ENCODE assay signal across 21 cellular contexts in genomic region chr9:112555091-112555643, GRCh38.
DNase-seq lines count a peak whose midpoint lies in the region; ATAC-seq and TF ChIP-seq lines count a peak whose summit lies in the region.
"Had no signal": no experiment of that assay in that cellular context is flagged by ENCODE, and none has a peak within 500 bp of the region (broad histone marks: within the 10 kb centered on the region; RNA-seq: fewer than 3 reads in every experiment).

No MANE protein-coding gene starts in this region.

- H3K4me2 ChIP-seq in GM23248 (ENCODE audit: unreplicated experiment) (peak overlapping the region; percentile 18), PC-9 (no peak overlapping the region), smooth muscle cell (no peak overlapping the region)
- H3K4me2 ChIP-seq: A549; BLaER1 treated with 17β-estradiol and CSF1 and Interleukin-3, amounts not matched to agents 10 nM and 100 nM; KMS-11 had no signal

- H3K4me3 ChIP-seq in GM23248, result no peak overlapping the region
- H3K4me3 ChIP-seq in PC-9, result no peak overlapping the region
- no peak overlapping the region for H3K4me3 ChIP-seq in smooth muscle cell
- no peak overlapping the region for H3K4me3 ChIP-seq in tibial artery
- H3K4me3 ChIP-seq: A549; BLaER1 treated with 17β-estradiol and CSF1 and Interleukin-3, amounts not matched to agents 10 nM and 100 nM; MG63; SJCRH30 had no signal

- CTCF ChIA-PET in PC-9 (lab: Charles Lee), result no interaction called here

- ATAC-seq in esophagus mucosa (peak; percentile 35), HG03045 (IDR thresholded peaks at IDR 0.05; ENCODE audit: unreplicated experiment) (no peak)
- ATAC-seq: A549 had no signal

- H3K36me3 ChIP-seq in GM23248 (ENCODE audit: low read depth), result no peaks in the 10 kb centered on the region
- no peaks in the 10 kb centered on the region for H3K36me3 ChIP-seq in PC-9 (ENCODE audit: low read depth)
- H3K36me3 ChIP-seq in smooth muscle cell (ENCODE audit: low read depth), result no peaks in the 10 kb centered on the region
- no peaks in the 10 kb centered on the region for H3K36me3 ChIP-seq in tibial artery
- H3K36me3 ChIP-seq: MG63, SJCRH30 had no signal

- BruUV-seq in PC-9 (replicated peaks; lab: Mats Ljungman, UMichigan), result no TSS peak

- intact Hi-C loops in PC-9 (cut with micrococcal nuclease; ENCODE audit: unreplicated experiment) (loop anchor here (5.0 kb wide), 1 partner anchor 197 kb away; the partner anchor contains the start of gene SNX30), tibial artery (cut with DNase I; ENCODE audit: low total_unique reads) (no loop called here)

- H3K9me3 ChIP-seq in GM23248 (ENCODE audit: low read depth) (no peaks in the 10 kb centered on the region), PC-9 (ENCODE audit: insufficient read depth, low read depth) (no peaks in the 10 kb centered on the region), smooth muscle cell (replicated peaks; ENCODE audit: low read depth) (no peaks in the 10 kb centered on the region), tibial artery (no peaks in the 10 kb centered on the region)
- H3K9me3 ChIP-seq: A549; BLaER1 treated with 17β-estradiol and CSF1 and Interleukin-3, amounts not matched to agents 10 nM and 100 nM; MG63; SJCRH30 had no signal

- TF ChIP-seq CTCF in PC-9 (conservative IDR thresholded peaks at IDR 0.05) (no peak), smooth muscle cell (IDR thresholded peaks at IDR 0.05; ENCODE audit: borderline replicate concordance, insufficient read depth, poor library complexity, severe bottlenecking) (no peak), tibial artery (IDR thresholded peaks at IDR 0.05) (no peak)

- H3K4me1 ChIP-seq in GM23248 (ENCODE audit: insufficient read depth) (peaks cover 88% of the 10 kb centered on the region), PC-9 (replicated peaks; ENCODE audit: insufficient read depth) (peaks cover 27% of the 10 kb centered on the region), smooth muscle cell (ENCODE audit: low read depth) (peaks cover 29% of the 10 kb centered on the region), tibial artery (peaks cover 0 to 44% (median 12%) of the 10 kb centered on the region in 4 donors)
- H3K4me1 ChIP-seq: SJCRH30 had no signal

- peaks cover 41% of the 10 kb centered on the region for H3K79me2 ChIP-seq in GM23248 (ENCODE audit: insufficient read depth)
- H3K79me2 ChIP-seq in PC-9 (ENCODE audit: low read depth), result 0 out of 2 replicates have a peak, but pooled peaks cover 8% of the 10 kb centered on the region
- no peaks in the 10 kb centered on the region for H3K79me2 ChIP-seq in smooth muscle cell (ENCODE audit: low read depth)

- H3K9me2 ChIP-seq in GM23248 (ENCODE audit: insufficient read depth) (no peaks in the 10 kb centered on the region), PC-9 (ENCODE audit: insufficient read depth) (no peaks in the 10 kb centered on the region)

- POLR2A ChIA-PET in PC-9 (lab: Charles Lee; ENCODE audit: unreplicated experiment), result interaction anchor here (0.6 kb wide), 1 partner anchor 1149 kb away, joined by 4 read pairs; no protein-coding TSS in a partner anchor

- 96 to 98% methylated on average over 3 of the region's 3 CpGs for WGBS in GM23248 (ENCODE audit: low coverage in 1 of 2, low lambda C conversion rate in 2 of 2, missing lambda C conversion rate in 2 of 2), 2 experiments
- 95% methylated on average over 3 of the region's 3 CpGs for WGBS in smooth muscle cell (ENCODE audit: low lambda C conversion rate)

- in situ Hi-C loops in GM23248 (cut with MboI), result no loop called here

- no peaks in the 10 kb centered on the region for H3K27me3 ChIP-seq in GM23248 (replicated peaks; ENCODE audit: insufficient read depth)
- H3K27me3 ChIP-seq in PC-9 (ENCODE audit: insufficient read depth, low read depth), result no peaks in the 10 kb centered on the region
- no peaks in the 10 kb centered on the region for H3K27me3 ChIP-seq in smooth muscle cell (ENCODE audit: low read depth)
- H3K27me3 ChIP-seq in tibial artery, result no peaks in the 10 kb centered on the region
- H3K27me3 ChIP-seq: BLaER1 treated with 17β-estradiol and CSF1 and Interleukin-3, amounts not matched to agents 10 nM and 100 nM; MG63; SJCRH30 had no signal

- H4K20me1 ChIP-seq in GM23248 (ENCODE audit: insufficient read depth), result no peaks in the 10 kb centered on the region
- H4K20me1 ChIP-seq in PC-9 (ENCODE audit: insufficient read depth), result no peaks in the 10 kb centered on the region
- H4K20me1 ChIP-seq in smooth muscle cell (ENCODE audit: low read depth), result no peaks in the 10 kb centered on the region

- H2AFZ ChIP-seq in GM23248 (no peak overlapping the region), PC-9 (no peak overlapping the region), smooth muscle cell (ENCODE audit: low read depth) (no peak overlapping the region)

- no peak for DNase-seq in GM23248
- peak in 1 of 2 experiments; percentile 40 for DNase-seq in PC-9
- DNase-seq in smooth muscle cell (lab: John Stamatoyannopoulos, UW; ENCODE audit: unreplicated experiment), result no peak
- no peak for DNase-seq in NCI-H2196 (lab: John Stamatoyannopoulos, UW; ENCODE audit: unreplicated experiment)
- no peak for DNase-seq in tibial artery
- no peak for DNase-seq in CD1c-positive myeloid dendritic cell (ENCODE audit: extremely low spot score)
- DNase-seq: DMS79 treated with DMSO at 0.1 percent for 48 hours; GDM1; GOT3; MG63; NCI-H1092 treated with DMSO at 0.1 percent for 48 hours; NCI-H1694; NCI-H2107; NCI-H526 treated with DMSO at 0.1 percent for 48 hours; NK-92 treated with Interleukin-12 subunit alpha and Interleukin-12 subunit beta, amount 100 ng/mL, for 24 hours; SJCRH30 had no signal

- H3F3A ChIP-seq in GM23248 (ENCODE audit: insufficient read depth) (peaks cover 76% of the 10 kb centered on the region), PC-9 (ENCODE audit: insufficient read depth, low read depth) (no peaks in the 10 kb centered on the region), smooth muscle cell (ENCODE audit: low read depth) (no peaks in the 10 kb centered on the region)

- H3K9ac ChIP-seq in GM23248 (0 out of 2 replicates have a peak overlapping the region, but pooled peaks have one; percentile 26), smooth muscle cell (ENCODE audit: low read depth) (peak overlapping the region; percentile 21)
- H3K9ac ChIP-seq: BLaER1 treated with 17β-estradiol and CSF1 and Interleukin-3, amounts not matched to agents 10 nM and 100 nM; KMS-11 had no signal

- H3K27ac ChIP-seq in GM23248 (peak overlapping the region; percentile 66), PC-9 (peak overlapping the region; percentile 9; the same call in 1 of the 2 replicates), smooth muscle cell (ENCODE audit: low read depth) (peak overlapping the region; percentile 80), tibial artery (no peak overlapping the region)
- H3K27ac ChIP-seq: A549; BLaER1 treated with 17β-estradiol and CSF1 and Interleukin-3, amounts not matched to agents 10 nM and 100 nM; KMS-11; SJCRH30 had no signal

Comparison
In these comparisons a context has a peak if more than half of its experiments do, and no peak if none do; other contexts are left out.
1. H3K27ac ChIP-seq: peak in GM23248 (single experiment), PC-9 (single experiment) and smooth muscle cell (single experiment); none in tibial artery (0 of 2).